Comparison of ENCODE assay signal across 9 cellular contexts in genomic region chr17:16285646-16286008, GRCh38.
A peak's percentile ranks its signal among the peaks of the same experiment; 100 is the strongest.
DNase-seq lines count a peak whose midpoint lies in the region; ATAC-seq and TF ChIP-seq lines count a peak whose summit lies in the region.
"Had no signal": no experiment of that assay in that cellular context is flagged by ENCODE, and none has a peak within 500 bp of the region (broad histone marks: within the 10 kb centered on the region; RNA-seq: fewer than 3 reads in every experiment).

No MANE protein-coding gene starts in this region.

- peaks cover 51% of the 10 kb centered on the region for H3K4me1 Mint-ChIP-seq in activated CD4-positive, alpha-beta T cell treated with anti-CD3 and anti-CD28 coated beads, Interleukin-2, amount 10 ng/mL, durations not matched to agents 24 days and 14 days

- H3K27ac ChIP-seq in adipose tissue (ENCODE audit: low read depth, low read length) (peak overlapping the region; percentile 95), liver (ENCODE audit: low read depth in 1 of 2, low read length in 2 of 2) (peak overlapping the region; percentile 93 to 95), thymus (ENCODE audit: low read depth) (peak overlapping the region; percentile 96)
- H3K27ac ChIP-seq: C4-2B had no signal

- peaks cover 14% of the 10 kb centered on the region for H3K36me3 Mint-ChIP-seq in activated CD4-positive, alpha-beta T cell treated with anti-CD3 and anti-CD28 coated beads, Interleukin-2, amount 10 ng/mL, durations not matched to agents 24 days and 14 days (ENCODE audit: low read depth)

- peak overlapping the region; percentile 57 to 88 for H3K9ac ChIP-seq in liver (ENCODE audit: low read depth in 1 of 2, low read length in 2 of 2)

- H3K36me3 ChIP-seq in liver (ENCODE audit: control insufficient read depth in 4 of 4, insufficient read depth in 3 of 4, low read depth in 1 of 4, low read length in 3 of 4) (no peaks in the 10 kb centered on the region), thymus (ENCODE audit: control insufficient read depth, insufficient read depth) (no peaks in the 10 kb centered on the region)

- 17 to 54% (median 26%) methylated on average over 6 of the region's 6 CpGs for WGBS in adipose tissue, 3 donors
- WGBS in liver: 31% methylated on average over 6 of the region's 6 CpGs
- 72% methylated on average over 6 of the region's 6 CpGs for WGBS in thymus

- H3K4me1 ChIP-seq in liver (ENCODE audit: control insufficient read depth in 4 of 4, insufficient read depth in 4 of 4, low read length in 3 of 4) (peaks cover 15 to 44% (median 24%) of the 10 kb centered on the region in 4 donors), thymus (ENCODE audit: control insufficient read depth, insufficient read depth, low read length) (peaks cover 18% of the 10 kb centered on the region)

- no peak for DNase-seq in activated CD4-positive, alpha-beta T cell treated with anti-CD3 and anti-CD28 coated beads, Interleukin-2, amount 10 ng/mL, durations not matched to agents 24 days and 14 days
- DNase-seq in activated CD4-positive, alpha-beta T cell treated with anti-CD3 and anti-CD28 coated beads for 48 hours: no peak
- no peak for DNase-seq in ureter (ENCODE audit: low spot score)
- DNase-seq in NCI-H774 (lab: John Stamatoyannopoulos, UW): no peak

- peak; percentile 64 for TF ChIP-seq CTCF in liver (IDR thresholded peaks at IDR 0.05; ENCODE audit: low read depth, low read length, missing input control)

- H3K27me3 ChIP-seq in liver (ENCODE audit: control insufficient read depth in 4 of 4, insufficient read depth in 4 of 4, low read length in 3 of 4) (no peaks in the 10 kb centered on the region), thymus (ENCODE audit: control insufficient read depth, insufficient read depth) (no peaks in the 10 kb centered on the region)

- peak overlapping the region; percentile 83 for H3K4me3 Mint-ChIP-seq in activated CD4-positive, alpha-beta T cell treated with anti-CD3 and anti-CD28 coated beads, Interleukin-2, amount 10 ng/mL, durations not matched to agents 24 days and 14 days

- peak overlapping the region; percentile 99 for H3K27ac Mint-ChIP-seq in activated CD4-positive, alpha-beta T cell treated with anti-CD3 and anti-CD28 coated beads, Interleukin-2, amount 10 ng/mL, durations not matched to agents 24 days and 14 days

- no peak overlapping the region for H3K4me3 ChIP-seq in liver (ENCODE audit: low read depth in 1 of 3, low read length in 3 of 3)
- H3K4me3 ChIP-seq in thymus (ENCODE audit: low read length): peak overlapping the region; percentile 23

- no peaks in the 10 kb centered on the region for H3K27me3 Mint-ChIP-seq in activated CD4-positive, alpha-beta T cell treated with anti-CD3 and anti-CD28 coated beads, Interleukin-2, amount 10 ng/mL, durations not matched to agents 24 days and 14 days

- no peak for TF ChIP-seq RAD21 in liver (IDR thresholded peaks at IDR 0.05)

- intact Hi-C loops in activated CD4-positive, alpha-beta T cell treated with anti-CD3 and anti-CD28 coated beads, Interleukin-2, amount 10 ng/mL, durations not matched to agents 24 days and 14 days (cut with micrococcal nuclease): loop anchor here (1.0 to 2.0 kb wide), 5 partner anchors 56 to 257 kb away; partner anchors contain the start of genes CENPV, PIGL and UBB

- H3K9me3 ChIP-seq in liver (ENCODE audit: control insufficient read depth in 4 of 4, low read length in 3 of 4): no peaks in the 10 kb centered on the region
- H3K9me3 ChIP-seq in thymus (ENCODE audit: control insufficient read depth): no peaks in the 10 kb centered on the region

- no peak for ATAC-seq in GM18517 (IDR thresholded peaks at IDR 0.05; ENCODE audit: unreplicated experiment)

- H3K9me3 Mint-ChIP-seq in activated CD4-positive, alpha-beta T cell treated with anti-CD3 and anti-CD28 coated beads, Interleukin-2, amount 10 ng/mL, durations not matched to agents 24 days and 14 days: no peaks in the 10 kb centered on the region

TF ChIP-seq in liver, 16 proteins besides CTCF, POLR2A, EP300 and RAD21:
- TF ChIP-seq MAX (IDR thresholded peaks at IDR 0.05): no peak
- TF ChIP-seq FOXA1 (IDR thresholded peaks at IDR 0.05): no peak
- no peak for TF ChIP-seq ZBTB33 (IDR thresholded peaks at IDR 0.05)
- no peak for TF ChIP-seq HNF4G (IDR thresholded peaks at IDR 0.05)
- no peak for TF ChIP-seq REST (IDR thresholded peaks at IDR 0.05)
- TF ChIP-seq NR2F2 (IDR thresholded peaks at IDR 0.05): no peak
- TF ChIP-seq GABPA (IDR thresholded peaks at IDR 0.05 in 1 of 2, conservative IDR thresholded peaks at IDR 0.05 in 1 of 2): no peak
- TF ChIP-seq ATF3 (IDR thresholded peaks at IDR 0.05): no peak
- TF ChIP-seq HNF4A (conservative IDR thresholded peaks at IDR 0.05): no peak
- no peak for TF ChIP-seq JUND (IDR thresholded peaks at IDR 0.05)
- no peak for TF ChIP-seq TAF1 (conservative IDR thresholded peaks at IDR 0.05)
- no peak for TF ChIP-seq EGR1 (IDR thresholded peaks at IDR 0.05; ENCODE audit: low read depth in 2 of 2)
